23 cellular contexts compared by ENCODE assay signal in the genomic region with DNA sequence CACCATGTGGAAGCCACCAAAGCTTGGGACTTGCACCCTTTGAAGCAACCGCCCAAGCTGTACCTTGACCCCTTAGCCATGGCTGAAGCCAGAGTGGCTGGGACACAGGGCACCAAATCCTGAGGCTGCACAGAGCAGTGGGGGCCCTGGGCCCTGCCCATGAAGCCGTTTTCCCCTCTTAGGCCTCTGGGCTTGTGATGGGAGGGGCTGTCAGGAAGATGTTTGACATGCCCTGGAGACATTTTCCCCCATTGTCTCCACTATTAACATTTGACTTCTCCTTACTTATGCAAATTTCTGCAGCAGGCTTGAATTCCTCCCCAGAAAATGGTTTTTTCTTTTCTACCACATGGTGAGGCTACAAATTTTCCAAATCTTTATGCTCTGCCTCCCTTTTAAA.
"Had no signal": no experiment of that assay in that cellular context is flagged by ENCODE, and none has a peak within 500 bp of the region (broad histone marks: within the 10 kb centered on the region; RNA-seq: fewer than 3 reads in every experiment).

No MANE protein-coding gene starts in this region.

- H3K36me3 Mint-ChIP-seq: activated naive CD4-positive, alpha-beta T cell treated with anti-CD3 and anti-CD28 coated beads, Interleukin-2, amount 50 U/mL, for 24 hours had no signal

- H3K27ac ChIP-seq: breast epithelium, PC-9 had no signal

- H3K27ac Mint-ChIP-seq: activated B cell treated with CpG ODN at 0.5 μM for 24 hours; activated CD4-positive, alpha-beta memory T cell treated with anti-CD3 and anti-CD28 coated beads, Interleukin-2, amount 10 ng/mL, durations not matched to agents 7 days and 5 days; activated naive CD4-positive, alpha-beta T cell treated with anti-CD3 and anti-CD28 coated beads, Interleukin-2, amount 50 U/mL, for 24 hours; activated T-helper 1 cell treated with anti-CD3 and anti-CD28 coated beads, Interleukin-12 subunit alpha, Interleukin-12 subunit beta, Interleukin-2, Interleukin-4 antibody, amounts not matched to agents 30 ng/mL and 10 ng/mL and 1 ng/mL, durations not matched to agents 14 hours and 24 hours and 36 hours; T-helper 17 cell had no signal

- H3K9me3 ChIP-seq: breast epithelium had no signal

- H3K4me3 Mint-ChIP-seq: activated B cell treated with CpG ODN at 0.5 μM for 24 hours; activated CD4-positive, alpha-beta memory T cell treated with anti-CD3 and anti-CD28 coated beads, Interleukin-2, amount 10 ng/mL, durations not matched to agents 7 days and 5 days; activated naive CD4-positive, alpha-beta T cell treated with anti-CD3 and anti-CD28 coated beads, Interleukin-2, amount 50 U/mL, for 24 hours; activated T-helper 1 cell treated with anti-CD3 and anti-CD28 coated beads, Interleukin-12 subunit alpha, Interleukin-12 subunit beta, Interleukin-2, Interleukin-4 antibody, amounts not matched to agents 30 ng/mL and 10 ng/mL and 1 ng/mL, durations not matched to agents 14 hours and 24 hours and 36 hours; T-helper 17 cell had no signal

- H3K27me3 ChIP-seq: breast epithelium had no signal

- H3K27me3 Mint-ChIP-seq: activated B cell treated with CpG ODN at 0.5 μM for 24 hours; activated CD4-positive, alpha-beta memory T cell treated with anti-CD3 and anti-CD28 coated beads, Interleukin-2, amount 10 ng/mL, durations not matched to agents 7 days and 5 days; T-helper 17 cell had no signal

- H3K4me2 ChIP-seq: PC-9 had no signal

- H3K36me3 ChIP-seq: breast epithelium had no signal

- ATAC-seq: T-helper 17 cell had no signal

- DNase-seq: activated B cell treated with CpG ODN at 0.5 μM for 24 hours; activated CD4-positive, alpha-beta memory T cell treated with anti-CD3 and anti-CD28 coated beads, Interleukin-2, amount 10 ng/mL, durations not matched to agents 7 days and 5 days; activated CD4-positive, alpha-beta T cell treated with anti-CD3 and anti-CD28 coated beads, Interleukin-2, amount 50 U/mL, for 1 hour; activated effector memory CD4-positive, alpha-beta T cell treated with Interleukin-2 at 50 U/mL for 16 hours; activated naive CD4-positive, alpha-beta T cell; activated T-cell treated with anti-CD3 and anti-CD28 coated beads, Interleukin-2, amount 50 U/mL, for 1 hour; aorta; caudate nucleus; Kasumi-1; KBM-7; NCI-H1105 treated with DMSO at 0.1 percent for 48 hours; NCI-H1436 treated with DMSO at 0.1 percent for 48 hours; NCI-H187; NCI-H2081; NCI-H510A treated with DMSO at 0.1 percent for 48 hours; NCI-H69; PC-9; SHP77 treated with DMSO at 0.1 percent for 48 hours; T-helper 17 cell; T-helper 9 cell had no signal

- H3K4me1 ChIP-seq: breast epithelium had no signal

- H3K4me1 Mint-ChIP-seq: activated B cell treated with CpG ODN at 0.5 μM for 24 hours; activated CD4-positive, alpha-beta memory T cell treated with anti-CD3 and anti-CD28 coated beads, Interleukin-2, amount 10 ng/mL, durations not matched to agents 7 days and 5 days; activated naive CD4-positive, alpha-beta T cell treated with anti-CD3 and anti-CD28 coated beads, Interleukin-2, amount 50 U/mL, for 24 hours; T-helper 17 cell had no signal

- H2AFZ ChIP-seq: PC-9 had no signal

- H3K9me3 Mint-ChIP-seq: activated T-helper 1 cell treated with anti-CD3 and anti-CD28 coated beads, Interleukin-12 subunit alpha, Interleukin-12 subunit beta, Interleukin-2, Interleukin-4 antibody, amounts not matched to agents 30 ng/mL and 10 ng/mL and 1 ng/mL, durations not matched to agents 14 hours and 24 hours and 36 hours had no signal

- H3K4me3 ChIP-seq: breast epithelium, PC-9 had no signal
